8 cellular contexts compared by ENCODE assay signal in the genomic region with DNA sequence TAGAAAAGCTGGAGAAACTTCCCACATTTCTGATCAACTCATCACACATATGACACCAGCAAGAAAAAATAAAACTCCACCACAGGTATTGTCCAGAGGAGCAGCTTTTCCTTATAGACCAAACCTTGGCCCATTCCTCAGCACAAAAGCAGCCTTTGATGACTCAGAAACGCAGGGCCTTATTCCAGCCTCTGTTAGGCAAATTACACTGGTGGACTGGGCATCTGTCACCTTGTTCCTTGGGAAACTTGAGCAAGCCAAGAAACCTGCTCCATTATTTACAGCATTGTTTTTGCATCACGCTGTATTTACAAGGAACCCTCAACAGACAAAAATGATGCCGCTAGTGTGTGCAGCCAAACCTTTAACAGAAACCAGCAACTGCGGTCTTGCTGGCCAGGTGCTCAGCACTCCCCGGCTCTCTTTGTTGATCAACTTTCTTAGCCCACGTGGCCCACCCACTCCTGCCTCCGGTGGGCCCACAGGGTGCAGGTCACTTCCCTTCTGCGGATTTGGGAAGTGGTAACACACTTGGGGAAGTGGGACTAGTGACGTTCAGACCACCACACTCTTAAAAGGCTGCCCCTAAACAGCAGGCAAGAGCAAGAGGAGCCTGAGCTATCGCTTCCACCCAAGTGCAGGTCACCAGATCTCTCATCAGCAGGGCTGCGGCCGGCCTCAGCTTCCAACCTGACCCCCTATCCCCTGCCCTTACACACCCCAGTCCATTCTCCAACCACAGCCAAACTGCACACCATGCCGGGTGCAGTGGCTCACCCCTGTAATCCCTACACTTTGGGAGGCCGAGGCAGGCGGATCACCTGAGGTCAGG. TPM values are rescaled to one million over a fixed set of nuclear protein-coding genes. Genes with fewer than 3 reads are reported as not detected.
DNase-seq lines count a peak whose midpoint lies in the region; ATAC-seq and TF ChIP-seq lines count a peak whose summit lies in the region.

No MANE protein-coding gene starts in this region.

- peaks cover 4% of the 10 kb centered on the region for H3K27me3 Mint-ChIP-seq in CD4-positive, alpha-beta T cell

- intact Hi-C loops in CD4-positive, alpha-beta T cell (cut with DNase I, micrococcal nuclease), result loop anchor here in 1 of 2 experiments (5.0 kb wide), 1 partner anchor 121 kb away; the partner anchor contains the start of gene MRPL44
- intact Hi-C loops in mucosa of descending colon (cut with DNase I, micrococcal nuclease), result no loop called here

- H3K36me3 ChIP-seq in mucosa of descending colon (ENCODE audit: low read depth), result no peaks in the 10 kb centered on the region

- no peaks in the 10 kb centered on the region for H3K9me3 ChIP-seq in CD4-positive, alpha-beta T cell (ENCODE audit: control insufficient read depth, low read length)
- no peaks in the 10 kb centered on the region for H3K9me3 ChIP-seq in mucosa of descending colon

- no peaks in the 10 kb centered on the region for H3K27me3 ChIP-seq in CD4-positive, alpha-beta T cell (ENCODE audit: control insufficient read depth, insufficient read depth, low read length)

- H3K36me3 Mint-ChIP-seq in CD4-positive, alpha-beta T cell (ENCODE audit: low read depth), result no peaks in the 10 kb centered on the region

- no peak overlapping the region for H3K4me3 ChIP-seq in mucosa of descending colon

- no peak overlapping the region for H3K27ac ChIP-seq in CD4-positive, alpha-beta T cell (ENCODE audit: low read depth, low read length)
- H3K27ac ChIP-seq in RWPE1, result peak overlapping the region; percentile 70

- ATAC-seq in CD4-positive, alpha-beta T cell (ENCODE audit: poor library complexity), result no peak
- peak; percentile 48 for ATAC-seq in GM19025 (IDR thresholded peaks at IDR 0.05; ENCODE audit: low read depth, unreplicated experiment)
- ATAC-seq in HG03060 (IDR thresholded peaks at IDR 0.05; ENCODE audit: low read depth, unreplicated experiment), result peak; percentile 72
- no peak for ATAC-seq in mucosa of descending colon

- no peak overlapping the region for H3K27ac Mint-ChIP-seq in CD4-positive, alpha-beta T cell

- CTCF ChIA-PET in CD4-positive, alpha-beta T cell (lab: Charles Lee), result no interaction called here
- CTCF ChIA-PET in RWPE1 (lab: Yijun Ruan, JAX), result interaction anchor here (0.5 to 0.9 kb wide), 3 partner anchors 36 to 233 kb away, joined by 3 read pairs; no protein-coding TSS in a partner anchor

- H3K4me1 Mint-ChIP-seq in CD4-positive, alpha-beta T cell (ENCODE audit: low read depth), result peaks cover 12% of the 10 kb centered on the region

- peaks cover 9% of the 10 kb centered on the region for H3K4me1 ChIP-seq in mucosa of descending colon (ENCODE audit: low read depth)

- peak overlapping the region; percentile 98 for H3K4me3 Mint-ChIP-seq in CD4-positive, alpha-beta T cell

- no peaks in the 10 kb centered on the region for H3K9me3 Mint-ChIP-seq in CD4-positive, alpha-beta T cell

- DNase-seq in CD4-positive, alpha-beta T cell, result peak in 1 of 10 experiments; percentile 1
- peak; percentile 44 for DNase-seq in RWPE1 (ENCODE audit: low spot score)
- DNase-seq in mucosa of descending colon, result peak; percentile 27 to 54 (median 31)
- no peak for DNase-seq in iPS-NIHi11 (ENCODE audit: low spot score)
- DNase-seq in COR-L47 (lab: John Stamatoyannopoulos, UW), result no peak
- DNase-seq in SHP77 (lab: John Stamatoyannopoulos, UW), result no peak

- POLR2A ChIA-PET in CD4-positive, alpha-beta T cell (lab: Charles Lee), result no interaction called here
- POLR2A ChIA-PET in RWPE1 (lab: Yijun Ruan, JAX; ENCODE audit: low non-redundant PET), result no interaction called here

- TF ChIP-seq CTCF in CD4-positive, alpha-beta T cell (IDR thresholded peaks at IDR 0.05), result no peak
- TF ChIP-seq CTCF in RWPE1 (conservative IDR thresholded peaks at IDR 0.05; ENCODE audit: low read depth) (no peak), mucosa of descending colon (IDR thresholded peaks at IDR 0.05) (no peak)

RNA-seq across cellular contexts. Expression of gene AP1S3, which starts 1.5 kb away (rescaled TPM):
- under 1 TPM; 0.50 to 0.71 TPM for total RNA-seq in CD4-positive, alpha-beta T cell
- total RNA-seq in mucosa of descending colon, result 1 to 10 TPM; 3.5 to 8.6 (median 5.0) TPM

Comparison
In these comparisons a context has a peak if more than half of its experiments do, and no peak if none do; other contexts are left out.
1. ATAC-seq: peak in GM19025 (single experiment) and HG03060 (single experiment); none in CD4-positive, alpha-beta T cell (single experiment) and mucosa of descending colon (single experiment).
2. DNase-seq: peak in RWPE1 (single experiment) and mucosa of descending colon (3 of 3); none in iPS-NIHi11 (single experiment), COR-L47 (single experiment) and SHP77 (0 of 2).